ENCODE assay signal across 8 cellular contexts in the genomic region with DNA sequence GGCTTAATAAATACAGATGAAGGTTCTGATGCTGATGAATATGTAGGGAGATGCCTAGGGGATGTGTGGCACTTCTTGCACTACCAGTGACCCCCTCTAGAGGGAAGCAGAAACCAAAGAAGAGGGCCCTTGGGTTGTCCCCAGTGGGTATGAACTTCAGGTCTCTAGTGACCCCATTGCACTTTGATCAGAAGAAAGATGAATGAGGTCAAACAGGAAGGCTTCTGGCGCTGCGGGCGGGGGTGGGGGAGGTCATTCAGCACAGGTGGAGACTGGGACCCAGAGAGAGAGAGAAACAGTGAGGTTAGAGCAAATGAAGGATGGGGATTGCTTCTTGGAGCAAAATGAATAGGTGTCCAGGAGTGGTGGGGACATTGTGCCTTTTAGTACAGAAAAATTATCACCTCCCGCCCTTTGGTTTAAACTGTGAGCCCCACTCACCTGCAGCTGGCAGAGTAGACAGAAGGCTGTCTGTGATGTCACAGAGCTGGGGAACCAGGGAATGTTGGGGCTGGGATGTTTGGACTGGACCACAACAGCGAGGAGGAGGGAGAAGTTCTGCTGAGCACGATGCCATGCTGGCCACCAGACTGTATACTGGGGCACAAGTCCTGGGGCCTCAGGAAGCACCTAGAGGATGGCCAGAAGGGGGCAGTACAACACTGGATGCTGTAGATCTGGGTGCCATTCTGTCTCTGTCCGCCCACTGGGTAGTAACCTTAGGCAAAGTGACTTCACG. TPM values are rescaled to one million over a fixed set of nuclear protein-coding genes. Genes with fewer than 3 reads are reported as not detected.
A peak's percentile ranks its signal among the peaks of the same experiment; 100 is the strongest.
DNase-seq lines count a peak whose midpoint lies in the region; ATAC-seq and TF ChIP-seq lines count a peak whose summit lies in the region.

TSS of gene TEX48 (minus strand) at position 599 of the 739 bp plus-strand sequence. CDS start 10,469 bp downstream, outside the sequence.

- peak within 1 kb of the TSS; percentile 48 for H3K27ac Mint-ChIP-seq in Calu3 (ENCODE audit: unreplicated experiment)

- H3K27me3 ChIP-seq in neutrophil (peaks cover 14% of the 10 kb centered on the region), thyroid gland (no peaks in the 10 kb centered on the region)

- H3K27me3 Mint-ChIP-seq in Calu3 (ENCODE audit: unreplicated experiment) = no peaks in the 10 kb centered on the region

- peak; percentile 93 for ATAC-seq in GM21390 (IDR thresholded peaks at IDR 0.05; ENCODE audit: unreplicated experiment)

- H3K4me3 Mint-ChIP-seq in Calu3 (ENCODE audit: low read depth, unreplicated experiment) = no peak within 1 kb of the TSS

- peaks cover 4% of the 10 kb centered on the region for H3K4me1 ChIP-seq in OCI-LY7 (ENCODE audit: insufficient read depth, low read length, poor library complexity, severe bottlenecking)
- no peaks in the 10 kb centered on the region for H3K4me1 ChIP-seq in neutrophil (ENCODE audit: control insufficient read depth in 1 of 2, insufficient read depth in 1 of 2, low read depth in 1 of 2, low read length in 1 of 2)
- peaks cover 11 to 14% of the 10 kb centered on the region in 2 donors for H3K4me1 ChIP-seq in thyroid gland

- peak within 1 kb of the TSS; percentile 39; the same call in 1 of the 2 replicates for H2AFZ ChIP-seq in OCI-LY7 (ENCODE audit: low read length)

- H3K9me2 ChIP-seq in OCI-LY7 (ENCODE audit: insufficient read depth, low read length) = no peaks in the 10 kb centered on the region

- DNase-seq in Calu3 = peak; percentile 63
- DNase-seq in HUDEP-2 (lab: John Stamatoyannopoulos, UW; ENCODE audit: unreplicated experiment in 76 of 76) = peak in 67 of 76 experiments; percentile 2 to 74 (median 43)
- DNase-seq in OCI-LY7 (ENCODE audit: low spot score) = peak; percentile 74
- peak; percentile 83 for DNase-seq in activated CD8-positive, alpha-beta memory T cell treated with anti-CD3 and anti-CD28 coated beads, Interleukin-2, amount 50 U/mL, for 48 hours
- peak; percentile 78 for DNase-seq in fibroblast of gingiva (ENCODE audit: low read depth)
- peak; percentile 33 to 35 for DNase-seq in thyroid gland

- H3K4me2 ChIP-seq in OCI-LY7 (ENCODE audit: low read length) = 0 out of 2 replicates have a peak within 1 kb of the TSS, but pooled peaks have one; percentile 10

- H3K36me3 Mint-ChIP-seq in Calu3 (ENCODE audit: insufficient read depth, unreplicated experiment) = no peaks in the 10 kb centered on the region

- H3K4me3 ChIP-seq in OCI-LY7 (ENCODE audit: low read depth, low read length, poor library complexity, severe bottlenecking) (no peak within 1 kb of the TSS), neutrophil (ENCODE audit: low read depth in 1 of 2, low read length in 1 of 2) (no peak within 1 kb of the TSS), thyroid gland (replicated peaks in 1 of 3) (no peak within 1 kb of the TSS)

- 64 to 79% methylated on average over 8 of the region's 8 CpGs for WGBS in thyroid gland, 2 donors

- POLR2A ChIA-PET in OCI-LY7 (lab: Charles Lee) = interaction anchor here (0.7 kb wide), 1 partner anchor 89 kb away, joined by 8 read pairs; no protein-coding TSS in a partner anchor

- intact Hi-C loops in Calu3 (cut with micrococcal nuclease; ENCODE audit: unreplicated experiment) = loop anchor here (1.0 to 2.0 kb wide), 3 partner anchors 37 to 333 kb away; no protein-coding TSS in a partner anchor
- intact Hi-C loops in OCI-LY7 (cut with micrococcal nuclease; ENCODE audit: unreplicated experiment) = loop anchor here (1.0 to 5.0 kb wide), 5 partner anchors 58 to 841 kb away; no protein-coding TSS in a partner anchor
- intact Hi-C loops in thyroid gland (cut with DNase I) = loop anchor here (5.0 kb wide), 2 partner anchors 61 to 331 kb away; no protein-coding TSS in a partner anchor

- BruUV-seq in Calu3 (replicated peaks; lab: Mats Ljungman, UMichigan) (no TSS peak), OCI-LY7 (replicated peaks; lab: Mats Ljungman, UMichigan) (no TSS peak)

- no peaks in the 10 kb centered on the region for H3K36me3 ChIP-seq in OCI-LY7 (ENCODE audit: insufficient read depth, low read length)
- H3K36me3 ChIP-seq in neutrophil = no peaks in the 10 kb centered on the region
- H3K36me3 ChIP-seq in thyroid gland = no peaks in the 10 kb centered on the region

- H4K20me1 ChIP-seq in OCI-LY7 (ENCODE audit: insufficient read depth, low read length) = no peaks in the 10 kb centered on the region

- CTCF ChIA-PET in Calu3 (lab: Charles Lee) = interaction anchor here (0.7 to 2.7 kb wide), 7 partner anchors 9 to 801 kb away, joined by 3 to 7 read pairs (median 3); no protein-coding TSS in a partner anchor
- CTCF ChIA-PET in OCI-LY7 (lab: Charles Lee; ENCODE audit: unreplicated experiment) = interaction anchor here (0.7 to 1.3 kb wide), 3 partner anchors 179 to 335 kb away, joined by 3 to 4 read pairs (median 3); no protein-coding TSS in a partner anchor

- no peaks in the 10 kb centered on the region for H3K9me3 Mint-ChIP-seq in Calu3 (ENCODE audit: low read depth, unreplicated experiment)

- H3K27ac ChIP-seq in OCI-LY7 (ENCODE audit: low read depth, low read length, poor library complexity, severe bottlenecking) = no peak within 1 kb of the TSS
- H3K27ac ChIP-seq in neutrophil = no peak within 1 kb of the TSS
- H3K27ac ChIP-seq in thyroid gland = no peak within 1 kb of the TSS

- TF ChIP-seq CTCF in Calu3 (IDR thresholded peaks at IDR 0.05; ENCODE audit: unreplicated experiment) (peak; percentile 66), OCI-LY7 (conservative IDR thresholded peaks at IDR 0.05; ENCODE audit: low read length) (peak; percentile 84), neutrophil (IDR thresholded peaks at IDR 0.05) (peak; percentile 54), thyroid gland (IDR thresholded peaks at IDR 0.05) (peak; percentile 19 to 62 (median 36))

- TF ChIP-seq POLR2A in thyroid gland (IDR thresholded peaks at IDR 0.05) = no peak

- no peaks in the 10 kb centered on the region for H3K79me2 ChIP-seq in OCI-LY7 (ENCODE audit: insufficient read depth, low read depth, low read length)

- H3K4me1 Mint-ChIP-seq in Calu3 (ENCODE audit: low read depth, unreplicated experiment) = peaks cover 35% of the 10 kb centered on the region

- H3K9me3 ChIP-seq in OCI-LY7 (ENCODE audit: low read length) = no peaks in the 10 kb centered on the region
- H3K9me3 ChIP-seq in neutrophil = no peaks in the 10 kb centered on the region
- no peaks in the 10 kb centered on the region for H3K9me3 ChIP-seq in thyroid gland

RNA-seq across cellular contexts. Expression of gene TEX48, which starts in this region (rescaled TPM):
- total RNA-seq in Calu3 (2022) (not detected in 2 replicates), OCI-LY7 (2022) (not detected in 2 replicates), thyroid gland (not detected)
- total RNA-seq in OCI-LY7 (2014; rRNA removed; shearing (Covaris generic)) = not detected in 2 replicates

Comparison
In these comparisons a context has a peak if more than half of its experiments do, and no peak if none do; other contexts are left out.
1. Peak in DNase-seq in Calu3; RNA of the gene not detected or under 1 TPM.
2. Peak in DNase-seq and H3K4me2 ChIP-seq in OCI-LY7; RNA of the gene not detected or under 1 TPM.
3. Peak in DNase-seq in thyroid gland; RNA of the gene not detected or under 1 TPM.